In genomic region chr6:118815495-118815894, GRCh38 we compare ENCODE assay signal across 21 cellular contexts.
DNase-seq lines count a peak whose midpoint lies in the region; ATAC-seq, FAIRE-seq and TF ChIP-seq lines count a peak whose summit lies in the region.
"Had no signal": no experiment of that assay in that cellular context is flagged by ENCODE, and none has a peak within 500 bp of the region (broad histone marks: within the 10 kb centered on the region; RNA-seq: fewer than 3 reads in every experiment).

No MANE protein-coding gene starts in this region.

- H3K4me1 Mint-ChIP-seq in activated CD8-positive, alpha-beta memory T cell treated with anti-CD3 and anti-CD28 coated beads, Interleukin-2, amount 10 ng/mL, durations not matched to agents 7 days and 5 days, result peaks cover 42% of the 10 kb centered on the region
- H3K4me1 Mint-ChIP-seq in stimulated activated memory B cell treated with anti-CD40 and anti-IgM and Interleukin-4, amounts not matched to agents 10 μg/mL and 1 μg/mL and 100 μg/mL, for 72 hours, result peaks cover 3% of the 10 kb centered on the region

- POLR2A ChIA-PET in K562 (lab: Yijun Ruan, JAX), result interaction anchor here (0.5 to 0.6 kb wide), 2 partner anchors 105 to 297 kb away, joined by 3 to 4 read pairs; no protein-coding TSS in a partner anchor

- no peaks in the 10 kb centered on the region for H3K27me3 ChIP-seq in K562 (ENCODE audit: control insufficient read depth in 2 of 2, insufficient read depth in 2 of 2, low read length in 2 of 2)
- H3K27me3 ChIP-seq: BLaER1 treated with 17β-estradiol and CSF1 and Interleukin-3, amounts not matched to agents 10 nM and 100 nM; cardiac muscle cell; gastroesophageal sphincter had no signal

- peak; percentile 25 for ATAC-seq in activated CD8-positive, alpha-beta memory T cell treated with anti-CD3 and anti-CD28 coated beads, Interleukin-2, amount 10 ng/mL, durations not matched to agents 7 days and 5 days
- peak; percentile 65; the same call in 2 of the 3 replicates for ATAC-seq in K562
- no peak for ATAC-seq in stimulated activated memory B cell treated with anti-CD40 and anti-IgM and Interleukin-4, amounts not matched to agents 10 μg/mL and 1 μg/mL and 100 μg/mL, for 72 hours
- ATAC-seq: gastroesophageal sphincter had no signal

- BruUV-seq in K562 (replicated peaks; lab: Mats Ljungman, UMichigan), result no TSS peak

- H3K4me1 ChIP-seq in K562 (replicated peaks in 1 of 2; ENCODE audit: control insufficient read depth in 2 of 2, insufficient read depth in 2 of 2, low read length in 2 of 2), result no peaks in the 10 kb centered on the region
- H3K4me1 ChIP-seq: gastroesophageal sphincter had no signal

- TF ChIP-seq CTCF in NB4 (IDR thresholded peaks at IDR 0.05; ENCODE audit: low read depth, low read length) (no peak), K562 (IDR thresholded peaks at IDR 0.05 in 2 of 3, conservative IDR thresholded peaks at IDR 0.05 in 1 of 3; ENCODE audit: insufficient read depth in 2 of 3, low read depth in 1 of 3, low read length in 3 of 3) (no peak)

- H3K9me1 ChIP-seq in K562 (ENCODE audit: control insufficient read depth, insufficient read depth, low read length), result no peaks in the 10 kb centered on the region

- no peak for DNase-seq in activated CD8-positive, alpha-beta memory T cell treated with anti-CD3 and anti-CD28 coated beads, Interleukin-2, amount 10 ng/mL, durations not matched to agents 7 days and 5 days
- no peak for DNase-seq in activated CD8-positive, alpha-beta memory T cell treated with anti-CD3 and anti-CD28 coated beads, Interleukin-2, amount 50 U/mL, for 4 hours
- DNase-seq in NB4 (ENCODE audit: low read depth) (peak; percentile 33), K562 (ENCODE audit: extremely low read depth in 1 of 4, low spot score in 3 of 4) (no peak), posterior vena cava (ENCODE audit: low spot score) (no peak), NCI-H187 treated with DMSO at 0.1 percent for 48 hours (lab: John Stamatoyannopoulos, UW) (no peak), NCI-H2029 treated with DMSO at 0.1 percent for 48 hours (lab: John Stamatoyannopoulos, UW) (no peak)
- DNase-seq: activated CD4-positive, alpha-beta T cell treated with anti-CD3 and anti-CD28 coated beads, Interleukin-2, amount 50 U/mL, for 4 hours; kidney glomerular epithelial cell; NCI-H1105; NCI-H526 treated with DMSO at 0.1 percent for 48 hours; OCI-M1; SHP77; stimulated activated CD4-positive, alpha-beta T cell treated with anti-CD3 and anti-CD28 coated beads, Interleukin-1b, Interleukin-23, amount 100 ng/mL, for 48 hours had no signal

- H3K9me3 Mint-ChIP-seq in activated CD8-positive, alpha-beta memory T cell treated with anti-CD3 and anti-CD28 coated beads, Interleukin-2, amount 10 ng/mL, durations not matched to agents 7 days and 5 days (ENCODE audit: low read depth), result peaks cover 8% of the 10 kb centered on the region
- peaks cover 3% of the 10 kb centered on the region for H3K9me3 Mint-ChIP-seq in stimulated activated memory B cell treated with anti-CD40 and anti-IgM and Interleukin-4, amounts not matched to agents 10 μg/mL and 1 μg/mL and 100 μg/mL, for 72 hours

- no peaks in the 10 kb centered on the region for H3K27me3 Mint-ChIP-seq in activated CD8-positive, alpha-beta memory T cell treated with anti-CD3 and anti-CD28 coated beads, Interleukin-2, amount 10 ng/mL, durations not matched to agents 7 days and 5 days
- no peaks in the 10 kb centered on the region for H3K27me3 Mint-ChIP-seq in stimulated activated memory B cell treated with anti-CD40 and anti-IgM and Interleukin-4, amounts not matched to agents 10 μg/mL and 1 μg/mL and 100 μg/mL, for 72 hours
- H3K27me3 Mint-ChIP-seq: progenitor cell of endocrine pancreas had no signal

- TF ChIP-seq POLR2A in NB4 (IDR thresholded peaks at IDR 0.05; ENCODE audit: extremely low read depth, insufficient read length) (no peak), K562 (conservative IDR thresholded peaks at IDR 0.05) (no peak)

- peaks cover 48% of the 10 kb centered on the region for H3K36me3 Mint-ChIP-seq in activated CD8-positive, alpha-beta memory T cell treated with anti-CD3 and anti-CD28 coated beads, Interleukin-2, amount 10 ng/mL, durations not matched to agents 7 days and 5 days
- H3K36me3 Mint-ChIP-seq in stimulated activated memory B cell treated with anti-CD40 and anti-IgM and Interleukin-4, amounts not matched to agents 10 μg/mL and 1 μg/mL and 100 μg/mL, for 72 hours, result peaks cover 40% of the 10 kb centered on the region

- no peak overlapping the region for H3K4me3 Mint-ChIP-seq in activated CD8-positive, alpha-beta memory T cell treated with anti-CD3 and anti-CD28 coated beads, Interleukin-2, amount 10 ng/mL, durations not matched to agents 7 days and 5 days
- H3K4me3 Mint-ChIP-seq in stimulated activated memory B cell treated with anti-CD40 and anti-IgM and Interleukin-4, amounts not matched to agents 10 μg/mL and 1 μg/mL and 100 μg/mL, for 72 hours, result no peak overlapping the region

- H4K20me1 ChIP-seq in K562 (replicated peaks; ENCODE audit: control insufficient read depth, insufficient read depth, low read length), result no peaks in the 10 kb centered on the region
- H4K20me1 ChIP-seq: BLaER1 treated with 17β-estradiol and CSF1 and Interleukin-3, amounts not matched to agents 10 nM and 100 nM had no signal

- H3K9me3 ChIP-seq in K562 (replicated peaks; ENCODE audit: control insufficient read depth, insufficient read depth, low read depth, low read length), result no peaks in the 10 kb centered on the region
- H3K9me3 ChIP-seq: gastroesophageal sphincter had no signal

- H3K79me2 ChIP-seq in K562 (ENCODE audit: control insufficient read depth, insufficient read depth, low read length), result no peaks in the 10 kb centered on the region

- H2AFZ ChIP-seq in K562 (ENCODE audit: low read depth, low read length), result no peak overlapping the region

- CTCF ChIA-PET in activated CD8-positive, alpha-beta memory T cell treated with anti-CD3 and anti-CD28 coated beads, Interleukin-2, amount 10 ng/mL, durations not matched to agents 7 days and 5 days (lab: Charles Lee), result interaction anchor here (0.7 to 1.7 kb wide), 4 partner anchors 27 to 1041 kb away, joined by 3 to 4 read pairs (median 4); no protein-coding TSS in a partner anchor
- CTCF ChIA-PET in K562 (lab: Yijun Ruan, JAX; ENCODE audit: low intra/inter-chr PET ratio), result no interaction called here

- in situ Hi-C loops in K562 (cut with MboI), result no loop called here

- no peak overlapping the region for H3K27ac ChIP-seq in K562 (ENCODE audit: extremely low read depth, low read depth, low read length)
- H3K27ac ChIP-seq: cardiac muscle cell, gastroesophageal sphincter had no signal

- H3K4me2 ChIP-seq in K562 (ENCODE audit: insufficient read depth, low read length), result no peak overlapping the region

- peak overlapping the region; percentile 43 for H3K27ac Mint-ChIP-seq in activated CD8-positive, alpha-beta memory T cell treated with anti-CD3 and anti-CD28 coated beads, Interleukin-2, amount 10 ng/mL, durations not matched to agents 7 days and 5 days
- peak overlapping the region; percentile 5 for H3K27ac Mint-ChIP-seq in stimulated activated memory B cell treated with anti-CD40 and anti-IgM and Interleukin-4, amounts not matched to agents 10 μg/mL and 1 μg/mL and 100 μg/mL, for 72 hours
- H3K27ac Mint-ChIP-seq: progenitor cell of endocrine pancreas had no signal

- no peak for TF ChIP-seq EP300 in K562 (IDR thresholded peaks at IDR 0.05; ENCODE audit: low read length)

- no peak for FAIRE-seq in K562 (lab: Jason Lieb, UNC)
- FAIRE-seq: A204.1, GM12891 had no signal

- intact Hi-C loops in K562 (cut with micrococcal nuclease) (no loop called here), posterior vena cava (cut with DNase I) (no loop called here)

- WGBS in K562 (ENCODE audit: insufficient coverage, low coverage, missing lambda C conversion rate), result 90% methylated on average over 2 of the region's 2 CpGs

- H3K4me3 ChIP-seq in NB4 (ENCODE audit: low read depth, low read length) (no peak overlapping the region), K562 (no peak overlapping the region)
- H3K4me3 ChIP-seq: BLaER1 treated with 17β-estradiol and CSF1 and Interleukin-3, amounts not matched to agents 10 nM and 100 nM; cardiac muscle cell; gastroesophageal sphincter had no signal

- H3K36me3 ChIP-seq in K562 (ENCODE audit: control insufficient read depth, insufficient read depth, low read length), result peaks cover 15% of the 10 kb centered on the region; the same call in 2 of the 3 replicates
- H3K36me3 ChIP-seq: cardiac muscle cell had no signal

- no peak overlapping the region for H3K9ac ChIP-seq in K562 (ENCODE audit: insufficient read depth in 1 of 2, low read depth in 2 of 2, low read length in 2 of 2)
- H3K9ac ChIP-seq: BLaER1 treated with 17β-estradiol and CSF1 and Interleukin-3, amounts not matched to agents 10 nM and 100 nM had no signal

- TF ChIP-seq RAD21 in K562 (CRISPR knock-in tag; conservative IDR thresholded peaks at IDR 0.05 in 1 of 2, IDR thresholded peaks at IDR 0.05 in 1 of 2), result no peak

TF ChIP-seq in K562, 482 proteins besides CTCF, POLR2A, EP300 and RAD21:
- TF ChIP-seq JUN (IDR thresholded peaks at IDR 0.05; ENCODE audit: borderline replicate concordance, low read depth, low read length) (no peak), JUN (CRISPR knock-in tag; IDR thresholded peaks at IDR 0.05; ENCODE audit: borderline replicate concordance) (no peak), FOSL1 (tag; conservative IDR thresholded peaks at IDR 0.05) (peak; percentile 41; the same call in 1 of the 2 replicates), MECOM (CRISPR knock-in tag; IDR thresholded peaks at IDR 0.05) (no peak), THAP12 (CRISPR knock-in tag; IDR thresholded peaks at IDR 0.05) (no peak), MAZ (CRISPR knock-in tag; conservative IDR thresholded peaks at IDR 0.05 in 1 of 2, IDR thresholded peaks at IDR 0.05 in 1 of 2) (no peak)
